In the genomic region with DNA sequence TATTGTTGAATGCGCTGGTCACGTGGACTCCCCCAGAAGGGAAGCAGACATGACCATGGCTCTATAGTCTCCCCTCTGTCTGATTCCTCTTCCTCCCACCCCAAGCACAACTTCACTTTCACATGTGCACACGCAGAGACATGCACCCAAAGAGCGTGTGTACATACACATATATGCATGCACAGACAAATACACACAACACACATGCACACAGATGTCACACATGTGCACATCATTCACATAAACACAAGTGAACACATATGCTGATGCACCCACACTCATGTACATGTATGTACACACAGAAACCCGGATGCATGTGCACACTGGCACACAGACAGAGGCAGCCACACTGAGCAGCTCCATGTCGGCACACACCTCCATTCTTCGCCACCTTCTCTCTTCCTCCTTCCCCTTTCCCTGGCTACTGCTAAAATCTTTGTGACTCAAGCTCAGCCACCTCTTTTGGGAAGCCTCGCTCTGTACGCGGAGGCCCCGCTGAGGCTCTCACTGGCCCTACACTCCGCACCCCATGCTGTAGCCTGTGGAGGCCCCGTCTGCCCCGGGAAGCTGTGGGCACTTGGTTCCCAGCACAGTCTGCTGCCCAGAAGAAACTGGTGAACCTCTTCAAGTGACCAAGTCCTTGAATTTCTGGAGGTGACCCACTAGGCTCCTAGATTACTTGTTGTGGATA, we compare ENCODE assay signal across 16 cellular contexts.
"Had no signal": no experiment of that assay in that cellular context is flagged by ENCODE, and none has a peak within 500 bp of the region (broad histone marks: within the 10 kb centered on the region; RNA-seq: fewer than 3 reads in every experiment).

No MANE protein-coding gene starts in this region.

- H3K4me1 Mint-ChIP-seq: activated B cell treated with CpG ODN at 0.5 μM for 24 hours; activated CD4-positive, alpha-beta T cell treated with anti-CD3 and anti-CD28 coated beads, Interleukin-2, amount 10 ng/mL, durations not matched to agents 24 days and 14 days; activated naive CD4-positive, alpha-beta T cell treated with anti-CD3 and anti-CD28 coated beads, Interleukin-2, amount 10 ng/mL, durations not matched to agents 7 days and 5 days had no signal

- H3K9me3 ChIP-seq: ascending aorta, breast epithelium, SJCRH30, tibial nerve had no signal

- H3K4me1 ChIP-seq: ascending aorta, breast epithelium, SJCRH30, tibial nerve had no signal

- H3K27me3 ChIP-seq: ascending aorta had no signal

- H3K9me3 Mint-ChIP-seq: activated B cell treated with CpG ODN at 0.5 μM for 24 hours; activated CD4-positive, alpha-beta T cell treated with anti-CD3 and anti-CD28 coated beads, Interleukin-2, amount 10 ng/mL, durations not matched to agents 24 days and 14 days; activated naive CD4-positive, alpha-beta T cell treated with anti-CD3 and anti-CD28 coated beads, Interleukin-2, amount 10 ng/mL, durations not matched to agents 7 days and 5 days; activated T-helper 2 cell treated with anti-CD3 and anti-CD28 coated beads, Interferon-gamma antibody, Interleukin-2, Interleukin-4, amounts not matched to agents 10 μg/mL and 5 μg/mL and 100 μg/mL, durations not matched to agents 14 hours and 24 hours and 36 hours had no signal

- ATAC-seq: left ventricle myocardium superior, T-helper 17 cell had no signal

- H3K4me3 ChIP-seq: ascending aorta, breast epithelium, dorsolateral prefrontal cortex, SJCRH30, tibial nerve had no signal

- DNase-seq: activated B cell treated with CpG ODN at 0.5 μM for 24 hours; activated CD4-positive, alpha-beta T cell treated with anti-CD3 and anti-CD28 coated beads, Interleukin-2, amount 10 ng/mL, durations not matched to agents 24 days and 14 days; activated naive CD4-positive, alpha-beta T cell treated with anti-CD3 and anti-CD28 coated beads, Interleukin-2, amount 10 ng/mL, durations not matched to agents 7 days and 5 days; activated T-cell treated with anti-CD3 and anti-CD28 coated beads, Interleukin-2, amount 50 U/mL, for 1 hour; erythroblast; left ventricle myocardium superior; SJCRH30; stimulated activated CD4-positive, alpha-beta T cell treated with anti-CD3 and anti-CD28 coated beads, Interleukin-12 subunit alpha, Interleukin-12 subunit beta, amount 100 ng/mL, for 4 hours; T-helper 17 cell had no signal

- H3K27ac ChIP-seq: ascending aorta, breast epithelium, dorsolateral prefrontal cortex, SJCRH30, tibial nerve had no signal

- H3K36me3 ChIP-seq: ascending aorta, breast epithelium, SJCRH30, tibial nerve had no signal

- FAIRE-seq: keratinocyte, TTC549 had no signal

- H3K27ac Mint-ChIP-seq: activated B cell treated with CpG ODN at 0.5 μM for 24 hours; activated CD4-positive, alpha-beta T cell treated with anti-CD3 and anti-CD28 coated beads, Interleukin-2, amount 10 ng/mL, durations not matched to agents 24 days and 14 days; activated naive CD4-positive, alpha-beta T cell treated with anti-CD3 and anti-CD28 coated beads, Interleukin-2, amount 10 ng/mL, durations not matched to agents 7 days and 5 days; activated T-helper 2 cell treated with anti-CD3 and anti-CD28 coated beads, Interferon-gamma antibody, Interleukin-2, Interleukin-4, amounts not matched to agents 10 μg/mL and 5 μg/mL and 100 μg/mL, durations not matched to agents 14 hours and 24 hours and 36 hours; T-helper 17 cell had no signal

- H3K36me3 Mint-ChIP-seq: activated naive CD4-positive, alpha-beta T cell treated with anti-CD3 and anti-CD28 coated beads, Interleukin-2, amount 10 ng/mL, durations not matched to agents 7 days and 5 days had no signal

- H3K4me3 Mint-ChIP-seq: activated B cell treated with CpG ODN at 0.5 μM for 24 hours; activated CD4-positive, alpha-beta T cell treated with anti-CD3 and anti-CD28 coated beads, Interleukin-2, amount 10 ng/mL, durations not matched to agents 24 days and 14 days; activated naive CD4-positive, alpha-beta T cell treated with anti-CD3 and anti-CD28 coated beads, Interleukin-2, amount 10 ng/mL, durations not matched to agents 7 days and 5 days; T-helper 17 cell had no signal
